Comparison of ENCODE assay signal across 7 cellular contexts in the genomic region with DNA sequence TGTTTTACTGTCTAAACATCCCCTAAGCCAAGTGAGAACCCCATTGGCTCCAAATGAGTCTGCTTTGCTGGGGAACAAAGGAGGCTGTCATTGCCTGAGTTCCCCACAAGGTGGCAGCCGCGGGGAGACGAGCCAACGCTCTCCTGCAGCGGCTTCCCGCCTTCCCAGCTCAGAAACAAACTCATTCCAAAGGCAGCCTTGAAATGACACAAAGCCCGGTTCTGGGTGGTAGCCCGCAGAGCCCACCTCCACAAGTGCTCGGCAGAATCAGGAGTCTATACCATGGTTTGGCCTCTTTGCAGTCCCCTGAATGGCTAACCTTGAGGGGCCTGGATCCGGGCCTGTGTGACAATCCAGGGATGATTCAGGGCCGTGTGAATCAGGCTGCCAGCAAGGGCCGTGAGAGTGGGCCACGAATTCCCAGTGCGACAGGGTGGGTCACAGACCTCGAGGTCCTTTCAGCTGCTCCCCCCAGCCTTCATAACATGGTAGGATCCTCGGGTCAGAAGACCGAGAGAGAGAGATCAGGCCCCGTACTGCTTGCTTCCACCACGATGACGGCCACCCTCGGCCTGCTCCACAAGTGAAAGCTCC.
DNase-seq lines count a peak whose midpoint lies in the region; ATAC-seq and TF ChIP-seq lines count a peak whose summit lies in the region.

No MANE protein-coding gene starts in this region.

- TF ChIP-seq CTCF in GM12873 (IDR thresholded peaks at IDR 0.05; ENCODE audit: insufficient read depth, low read depth, low read length, missing control alignments) = peak; percentile 92

- peak overlapping the region; percentile 54 to 73 for H3K27ac Mint-ChIP-seq in effector memory CD8-positive, alpha-beta T cell

- ATAC-seq in HG02870 (IDR thresholded peaks at IDR 0.05; ENCODE audit: unreplicated experiment) = peak; percentile 43
- ATAC-seq in effector memory CD8-positive, alpha-beta T cell (replicated peaks) = peak; percentile 54

- no peak overlapping the region for H3K4me3 Mint-ChIP-seq in effector memory CD8-positive, alpha-beta T cell

- H3K36me3 Mint-ChIP-seq in effector memory CD8-positive, alpha-beta T cell (ENCODE audit: insufficient read depth) = peaks cover 15% of the 10 kb centered on the region

- no peaks in the 10 kb centered on the region for H3K9me3 Mint-ChIP-seq in effector memory CD8-positive, alpha-beta T cell

- no peaks in the 10 kb centered on the region for H3K27me3 Mint-ChIP-seq in effector memory CD8-positive, alpha-beta T cell

- DNase-seq in NCI-H345 treated with DMSO at 0.1 percent for 48 hours (lab: John Stamatoyannopoulos, UW; ENCODE audit: unreplicated experiment) (peak; percentile 47), lung microvascular endothelial cell (ENCODE audit: low read depth in 2 of 2) (peak; percentile 69 to 80)
- DNase-seq in activated CD4-positive, alpha-beta T cell treated with anti-CD3 and anti-CD28 coated beads, Interleukin-2, amount 50 U/mL, for 48 hours = peak; percentile 69 to 75
- DNase-seq in effector memory CD8-positive, alpha-beta T cell = peak; percentile 65 to 70 (median 70)
- peak; percentile 47 for DNase-seq in stimulated activated CD8-positive, alpha-beta memory T cell treated with anti-CD3 and anti-CD28 coated beads, Interleukin-12 subunit alpha, Interleukin-12 subunit beta, amount 100 ng/mL, for 1 hour (ENCODE audit: low read depth)

- peaks cover 6 to 13% of the 10 kb centered on the region in 2 donors for H3K4me1 Mint-ChIP-seq in effector memory CD8-positive, alpha-beta T cell (ENCODE audit: low read depth in 2 of 2)

Comparison
In these comparisons a context has a peak if more than half of its experiments do, and no peak if none do; other contexts are left out.
1. Peak in every context shown above with its lines: DNase-seq and ATAC-seq.